ENCODE assay signal across 10 cellular contexts in genomic region chr21:41865002-41865777, GRCh38. TPM values are rescaled to one million over a fixed set of nuclear protein-coding genes. Genes with fewer than 3 reads are reported as not detected.
A peak's percentile ranks its signal among the peaks of the same experiment; 100 is the strongest.
DNase-seq lines count a peak whose midpoint lies in the region; ATAC-seq, FAIRE-seq and TF ChIP-seq lines count a peak whose summit lies in the region.
"Had no signal": no experiment of that assay in that cellular context is flagged by ENCODE, and none has a peak within 500 bp of the region (broad histone marks: within the 10 kb centered on the region; RNA-seq: fewer than 3 reads in every experiment).

No MANE protein-coding gene starts in this region.

- H3K4me3 Mint-ChIP-seq in natural killer cell: peak overlapping the region; percentile 54

- DNase-seq in natural killer cell (no peak), pancreas (no peak), NCI-H1930 (lab: John Stamatoyannopoulos, UW) (no peak), left cardiac atrium (no peak)
- DNase-seq: NCI-H446 had no signal

- WGBS in pancreas, 2 donors: 82 to 89% methylated on average over 15 of the region's 15 CpGs

- ATAC-seq in GM21576 (IDR thresholded peaks at IDR 0.05; ENCODE audit: unreplicated experiment) (peak; percentile 47), HG03571 (IDR thresholded peaks at IDR 0.05; ENCODE audit: unreplicated experiment) (peak; percentile 46), natural killer cell (peak in 2 of 3 donors; percentile 58 to 76), HG03469 (IDR thresholded peaks at IDR 0.05; ENCODE audit: unreplicated experiment) (no peak), pancreas (no peak), left cardiac atrium (no peak)

- no peaks in the 10 kb centered on the region for H3K36me3 Mint-ChIP-seq in natural killer cell

- no peaks in the 10 kb centered on the region for H3K36me3 ChIP-seq in pancreas

- intact Hi-C loops in natural killer cell (cut with micrococcal nuclease): no loop called here
- intact Hi-C loops in pancreas (cut with DNase I): no loop called here
- intact Hi-C loops in left cardiac atrium (cut with DNase I): no loop called here

- peak overlapping the region in 1 of 2 donors; percentile 61 for H3K27ac Mint-ChIP-seq in natural killer cell

- H3K27me3 ChIP-seq in pancreas: no peaks in the 10 kb centered on the region

- H3K27ac ChIP-seq in pancreas: no peak overlapping the region

- H3K27me3 Mint-ChIP-seq in natural killer cell (ENCODE audit: low read depth in 2 of 2): no peaks in the 10 kb centered on the region

- TF ChIP-seq CTCF in natural killer cell (IDR thresholded peaks at IDR 0.05) (no peak), pancreas (IDR thresholded peaks at IDR 0.05) (no peak)

- H3K4me1 ChIP-seq in pancreas: peaks cover 0 to 6% (median 0%) of the 10 kb centered on the region in 3 donors

- FAIRE-seq in pancreas (lab: Jason Lieb, UNC): no peak
- FAIRE-seq: endometrium had no signal

- H3K4me3 ChIP-seq in pancreas: no peak overlapping the region

- TF ChIP-seq POLR2A in GM18526 (IDR thresholded peaks at IDR 0.05; ENCODE audit: extremely low read depth, insufficient read length): peak; percentile 38

- peaks cover 23 to 27% of the 10 kb centered on the region in 2 donors for H3K4me1 Mint-ChIP-seq in natural killer cell

- no peaks in the 10 kb centered on the region for H3K9me3 ChIP-seq in pancreas

- no peaks in the 10 kb centered on the region for H3K9me3 Mint-ChIP-seq in natural killer cell

RNA-seq across cellular contexts. Expression of gene PRDM15, which starts 14.0 kb away (rescaled TPM):
- total RNA-seq in natural killer cell (10 to 100 TPM; 11.4 to 13.5 (median 11.9) TPM), pancreas (1 to 10 TPM; 1.6 to 3.9 (median 2.9) TPM), left cardiac atrium (1 to 10 TPM; 6.5 TPM)
- 1 to 10 TPM; 3.7 to 3.9 TPM for polyA plus RNA-seq in pancreas

Comparison
In these comparisons a context has a peak if more than half of its experiments do, and no peak if none do; other contexts are left out.
1. ATAC-seq: peak in GM21576 (single experiment), HG03571 (single experiment) and natural killer cell (2 of 3); none in HG03469 (single experiment), pancreas (0 of 4) and left cardiac atrium (0 of 2).